ENCODE assay signal across 10 cellular contexts in genomic region chr20:13492001-13492480, GRCh38.
DNase-seq lines count a peak whose midpoint lies in the region; ATAC-seq, FAIRE-seq and TF ChIP-seq lines count a peak whose summit lies in the region.
"Had no signal": no experiment of that assay in that cellular context is flagged by ENCODE, and none has a peak within 500 bp of the region (broad histone marks: within the 10 kb centered on the region; RNA-seq: fewer than 3 reads in every experiment).

No MANE protein-coding gene starts in this region.

- POLR2A ChIA-PET in A549 (lab: Yijun Ruan, JAX): interaction anchor here (0.6 kb wide), 1 partner anchor 25 kb away, joined by 4 read pairs; no protein-coding TSS in a partner anchor

- DNase-seq in A549 (ENCODE audit: low read depth in 1 of 2, low spot score in 1 of 2): peak; percentile 25 to 31
- DNase-seq in MG63: peak; percentile 30
- peak; percentile 23 for DNase-seq in midbrain (lab: John Stamatoyannopoulos, UW)
- no peak for DNase-seq in NCI-H2171 treated with DMSO at 0.1 percent for 48 hours (lab: John Stamatoyannopoulos, UW)
- DNase-seq in activated CD8-positive, alpha-beta memory T cell treated with anti-CD3 and anti-CD28 coated beads for 24 hours: no peak
- DNase-seq: CD4-positive, CD25-positive, alpha-beta regulatory T cell; NCI-H82 had no signal

- WGBS in A549 (ENCODE audit: missing lambda C conversion rate): 52% methylated on average over 3 of the region's 3 CpGs
- WGBS in esophagus, 2 donors: 18 to 37% methylated on average over 3 of the region's 3 CpGs

- no peak for FAIRE-seq in A549 (lab: Jason Lieb, UNC)

- no peak for TF ChIP-seq CTCF in A549 (IDR thresholded peaks at IDR 0.05)

- H3K9me3 ChIP-seq in A549: peaks cover 6% of the 10 kb centered on the region
- H3K9me3 ChIP-seq in MG63: no peaks in the 10 kb centered on the region
- peaks cover 0 to under 1% of the 10 kb centered on the region in 2 donors for H3K9me3 ChIP-seq in esophagus (ENCODE audit: control insufficient read depth in 2 of 2, insufficient read depth in 1 of 2, low read depth in 1 of 2, low read length in 1 of 2)

- peaks cover 21% of the 10 kb centered on the region; the same call in 2 of the 3 replicates for H3K4me1 ChIP-seq in A549
- H3K4me1 ChIP-seq in esophagus (ENCODE audit: control insufficient read depth in 2 of 2, insufficient read depth in 2 of 2, low read length in 1 of 2): peaks cover 0 to 5% of the 10 kb centered on the region in 2 donors

- H3K4me2 ChIP-seq in A549: peak overlapping the region; percentile 32; the same call in 2 of the 3 replicates

- no peak for TF ChIP-seq POLR2A in A549 (IDR thresholded peaks at IDR 0.05; ENCODE audit: low read length)

- H3K36me3 ChIP-seq in MG63 (no peaks in the 10 kb centered on the region; the same call in 1 of the 2 replicates), esophagus (ENCODE audit: control insufficient read depth in 2 of 2, insufficient read depth in 2 of 2, low read length in 1 of 2) (no peaks in the 10 kb centered on the region)

- TF ChIP-seq EP300 in A549 (IDR thresholded peaks at IDR 0.05): no peak

- H3K4me3 ChIP-seq in A549 (no peak overlapping the region), MG63 (no peak overlapping the region), esophagus (ENCODE audit: low read depth in 1 of 2, low read length in 2 of 2) (no peak overlapping the region)

- no peak for TF ChIP-seq RAD21 in A549 (conservative IDR thresholded peaks at IDR 0.05 in 1 of 2, IDR thresholded peaks at IDR 0.05 in 1 of 2)

- H3K27me3 ChIP-seq in MG63 (no peaks in the 10 kb centered on the region), esophagus (ENCODE audit: control insufficient read depth in 1 of 2, insufficient read depth in 2 of 2, low read length in 2 of 2) (no peaks in the 10 kb centered on the region)

- 0 out of 6 replicates have a peak overlapping the region, but pooled peaks of 1 of the 2 experiments have one; percentile 7 for H3K27ac ChIP-seq in A549
- H3K27ac ChIP-seq in esophagus (ENCODE audit: low read depth in 2 of 2, low read length in 1 of 2): peak overlapping the region; percentile 73 to 83

- CTCF ChIA-PET in A549 (lab: Yijun Ruan, JAX): interaction anchor here (1.1 kb wide), 1 partner anchor 50 kb away, joined by 3 read pairs; no protein-coding TSS in a partner anchor

- ATAC-seq in A549: peak; percentile 74 to 75; a peak in 5 of 6 replicates
- ATAC-seq in GM18858 (IDR thresholded peaks at IDR 0.05; ENCODE audit: unreplicated experiment): no peak
- no peak for ATAC-seq in GM21381 (IDR thresholded peaks at IDR 0.05; ENCODE audit: unreplicated experiment)

TF ChIP-seq in A549, 52 proteins besides CTCF, POLR2A, EP300 and RAD21:
- TF ChIP-seq CEBPB (IDR thresholded peaks at IDR 0.05) (peak; percentile 48 to 73; a peak in 3 of 4 replicates), HOXB13 (CRISPR knock-in tag; IDR thresholded peaks at IDR 0.05; ENCODE audit: low read depth) (no peak)

Comparison
In these comparisons a context has a peak if more than half of its experiments do, and no peak if none do; other contexts are left out.
1. ATAC-seq: peak in A549 (2 of 2); none in GM18858 (single experiment) and GM21381 (single experiment).
2. DNase-seq: peak in A549 (2 of 2), MG63 (single experiment) and midbrain (single experiment); none in NCI-H2171 treated with DMSO at 0.1 percent for 48 hours (single experiment) and activated CD8-positive, alpha-beta memory T cell treated with anti-CD3 and anti-CD28 coated beads for 24 hours (single experiment).